ENCODE assay signal across 15 cellular contexts in the genomic region with DNA sequence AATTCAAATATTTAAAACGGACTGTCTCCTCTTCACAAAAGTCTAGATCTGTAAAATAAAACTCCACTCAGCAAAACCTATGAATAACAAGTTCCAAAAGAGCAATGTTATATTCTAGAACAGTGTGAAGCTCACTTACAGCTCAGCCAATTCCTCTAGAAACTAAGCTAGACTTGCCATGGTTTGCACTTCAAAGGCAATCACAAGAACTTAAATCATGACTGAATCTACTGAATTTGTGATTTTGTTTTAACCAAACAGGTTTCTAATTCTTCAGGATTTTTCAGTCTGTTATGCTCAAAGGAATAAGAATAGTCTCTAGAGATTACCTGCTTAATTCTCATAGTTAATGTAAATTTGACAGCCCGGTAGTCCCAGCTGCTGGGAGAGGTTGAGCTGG. TPM values are rescaled to one million over a fixed set of nuclear protein-coding genes. Genes with fewer than 3 reads are reported as not detected.
DNase-seq lines count a peak whose midpoint lies in the region; ATAC-seq and TF ChIP-seq lines count a peak whose summit lies in the region.
"Had no signal": no experiment of that assay in that cellular context is flagged by ENCODE, and none has a peak within 500 bp of the region (broad histone marks: within the 10 kb centered on the region; RNA-seq: fewer than 3 reads in every experiment).

No MANE protein-coding gene starts in this region.

- H3K9me3 Mint-ChIP-seq in memory B cell (no peaks in the 10 kb centered on the region), GM23338 (no peaks in the 10 kb centered on the region; the same call in 2 of the 3 replicates)
- H3K9me3 Mint-ChIP-seq: T-cell had no signal

- DNase-seq in right cardiac atrium: no peak
- no peak for DNase-seq in cardiac septum (ENCODE audit: low spot score)
- no peak for DNase-seq in memory B cell (ENCODE audit: low spot score in 2 of 2)
- DNase-seq in vagina (ENCODE audit: extremely low spot score in 2 of 2): no peak
- DNase-seq in NCI-H510A (lab: John Stamatoyannopoulos, UW): no peak
- no peak for DNase-seq in GM23338 (ENCODE audit: low spot score)
- no peak for DNase-seq in GM13976 (ENCODE audit: low spot score)
- DNase-seq: activated CD8-positive, alpha-beta memory T cell treated with anti-CD3 and anti-CD28 coated beads, Interleukin-2, amount 10 ng/mL, durations not matched to agents 7 days and 5 days; NCI-H1048; NCI-H510A treated with DMSO at 0.1 percent for 48 hours; T-cell had no signal

- WGBS in right cardiac atrium: 81% methylated on average over 2 of the region's 2 CpGs

- H3K79me2 ChIP-seq in GM23338 (replicated peaks; ENCODE audit: insufficient read depth): no peaks in the 10 kb centered on the region

- H3K36me3 ChIP-seq in vagina: no peaks in the 10 kb centered on the region
- no peaks in the 10 kb centered on the region for H3K36me3 ChIP-seq in GM23338 (ENCODE audit: insufficient read depth)
- H3K36me3 ChIP-seq: BLaER1 treated with 17β-estradiol and CSF1 and Interleukin-3, amounts not matched to agents 10 nM and 100 nM had no signal

- H3K9me3 ChIP-seq in right cardiac atrium (ENCODE audit: control insufficient read depth, low read length) (no peaks in the 10 kb centered on the region), vagina (no peaks in the 10 kb centered on the region)

- H3F3A ChIP-seq in GM23338 (replicated peaks; ENCODE audit: low read depth): peaks cover 7% of the 10 kb centered on the region; the same call in 1 of the 2 replicates

- H3K4me1 Mint-ChIP-seq in memory B cell: peaks cover 10% of the 10 kb centered on the region
- H3K4me1 Mint-ChIP-seq in GM23338: peaks cover 13% of the 10 kb centered on the region; the same call in 2 of the 3 replicates

- H3K27ac Mint-ChIP-seq in memory B cell (peak overlapping the region; percentile 97), GM23338 (no peak overlapping the region)

- no peak overlapping the region for H3K4me2 ChIP-seq in GM23338

- H3K36me3 Mint-ChIP-seq in memory B cell (no peaks in the 10 kb centered on the region), GM23338 (ENCODE audit: low read depth) (no peaks in the 10 kb centered on the region)
- H3K36me3 Mint-ChIP-seq: activated CD8-positive, alpha-beta memory T cell treated with anti-CD3 and anti-CD28 coated beads, Interleukin-2, amount 10 ng/mL, durations not matched to agents 7 days and 5 days had no signal

- intact Hi-C loops in right cardiac atrium (cut with DNase I): no loop called here
- intact Hi-C loops in cardiac septum (cut with DNase I): no loop called here
- intact Hi-C loops in vagina (cut with DNase I): loop anchor here (5.0 kb wide), 1 partner anchor 439 kb away; no protein-coding TSS in a partner anchor

- H3K27me3 Mint-ChIP-seq in memory B cell (no peaks in the 10 kb centered on the region), GM23338 (ENCODE audit: insufficient read depth, low read depth, poor library complexity) (peaks cover 3% of the 10 kb centered on the region)
- H3K27me3 Mint-ChIP-seq: activated CD8-positive, alpha-beta memory T cell treated with anti-CD3 and anti-CD28 coated beads, Interleukin-2, amount 10 ng/mL, durations not matched to agents 7 days and 5 days; T-cell had no signal

- no peak overlapping the region for H2AFZ ChIP-seq in GM23338

- no peaks in the 10 kb centered on the region for H3K9me2 ChIP-seq in GM23338 (ENCODE audit: insufficient read depth)

- in situ Hi-C loops in GM13976 (cut with MboI; ENCODE audit: low sequenced_read_pairs, unreplicated experiment): no loop called here

- H3K27me3 ChIP-seq in right cardiac atrium (ENCODE audit: control insufficient read depth, insufficient read depth): no peaks in the 10 kb centered on the region
- H3K27me3 ChIP-seq in vagina: no peaks in the 10 kb centered on the region
- no peaks in the 10 kb centered on the region for H3K27me3 ChIP-seq in GM23338 (ENCODE audit: insufficient read depth)

- no peak for TF ChIP-seq POLR2A in vagina (IDR thresholded peaks at IDR 0.05)

- no peak for ATAC-seq in right cardiac atrium
- peak; percentile 9; the same call in 1 of the 3 replicates for ATAC-seq in SK-N-SH treated with all-trans-retinoic acid at 6 μM for 48 hours
- no peak for ATAC-seq in memory B cell (ENCODE audit: low read depth)
- ATAC-seq in GM23338: no peak
- ATAC-seq: activated CD8-positive, alpha-beta memory T cell treated with anti-CD3 and anti-CD28 coated beads, Interleukin-2, amount 10 ng/mL, durations not matched to agents 7 days and 5 days; T-cell had no signal

- TF ChIP-seq CTCF in vagina (IDR thresholded peaks at IDR 0.05) (no peak), GM23338 (conservative IDR thresholded peaks at IDR 0.05; ENCODE audit: low read depth in 2 of 2) (no peak), GM13976 (IDR thresholded peaks at IDR 0.05; ENCODE audit: borderline replicate concordance, control extremely low read depth, extremely low read depth, insufficient read depth, missing control alignments) (no peak)

- H3K4me3 ChIP-seq in right cardiac atrium (ENCODE audit: low read length): peak overlapping the region; percentile 69
- H3K4me3 ChIP-seq in vagina: no peak overlapping the region
- no peak overlapping the region for H3K4me3 ChIP-seq in GM23338
- H3K4me3 ChIP-seq: BLaER1 treated with 17β-estradiol and CSF1 and Interleukin-3, amounts not matched to agents 10 nM and 100 nM had no signal

- H4K20me1 ChIP-seq in GM23338 (replicated peaks; ENCODE audit: insufficient read depth): no peaks in the 10 kb centered on the region
- H4K20me1 ChIP-seq: BLaER1 treated with 17β-estradiol and CSF1 and Interleukin-3, amounts not matched to agents 10 nM and 100 nM had no signal

- H3K4me1 ChIP-seq in right cardiac atrium (ENCODE audit: control insufficient read depth, insufficient read depth, low read length): no peaks in the 10 kb centered on the region
- peaks cover 25% of the 10 kb centered on the region for H3K4me1 ChIP-seq in vagina
- H3K4me1 ChIP-seq in GM23338 (ENCODE audit: insufficient read depth): peaks cover 16% of the 10 kb centered on the region

- peak overlapping the region; percentile 34 for H3K4me3 Mint-ChIP-seq in memory B cell
- H3K4me3 Mint-ChIP-seq in GM23338: no peak overlapping the region

- peak overlapping the region; percentile 27 for H3K27ac ChIP-seq in right cardiac atrium (ENCODE audit: low read length)
- H3K27ac ChIP-seq in vagina: peak overlapping the region; percentile 78
- H3K27ac ChIP-seq in GM23338 (ENCODE audit: low read depth): no peak overlapping the region
- H3K27ac ChIP-seq: BLaER1 treated with 17β-estradiol and CSF1 and Interleukin-3, amounts not matched to agents 10 nM and 100 nM had no signal

TF ChIP-seq in SK-N-SH treated with all-trans-retinoic acid at 6 μM for 48 hours, 23 proteins besides CTCF, POLR2A, EP300 and RAD21 (continues in another document):
- TF ChIP-seq GLIS3 (CRISPR knock-in tag; IDR thresholded peaks at IDR 0.05): no peak
- TF ChIP-seq, protein P1, sequence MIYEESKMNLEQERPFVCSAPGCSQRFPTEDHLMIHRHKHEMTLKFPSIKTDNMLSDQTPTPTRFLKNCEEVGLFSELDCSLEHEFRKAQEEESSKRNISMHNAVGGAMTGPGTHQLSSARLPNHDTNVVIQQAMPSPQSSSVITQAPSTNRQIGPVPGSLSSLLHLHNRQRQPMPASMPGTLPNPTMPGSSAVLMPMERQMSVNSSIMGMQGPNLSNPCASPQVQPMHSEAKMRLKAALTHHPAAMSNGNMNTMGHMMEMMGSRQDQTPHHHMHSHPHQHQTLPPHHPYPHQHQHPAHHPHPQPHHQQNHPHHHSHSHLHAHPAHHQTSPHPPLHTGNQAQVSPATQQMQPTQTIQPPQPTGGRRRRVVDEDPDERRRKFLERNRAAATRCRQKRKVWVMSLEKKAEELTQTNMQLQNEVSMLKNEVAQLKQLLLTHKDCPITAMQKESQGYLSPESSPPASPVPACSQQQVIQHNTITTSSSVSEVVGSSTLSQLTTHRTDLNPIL (CRISPR knock-in tag; IDR thresholded peaks at IDR 0.05; ENCODE audit: low read depth): no peak
- TF ChIP-seq RARB (CRISPR knock-in tag; IDR thresholded peaks at IDR 0.05): no peak
- no peak for TF ChIP-seq ZNF565 (CRISPR knock-in tag; conservative IDR thresholded peaks at IDR 0.05; ENCODE audit: low read depth)
- TF ChIP-seq ZNF70 (CRISPR knock-in tag; IDR thresholded peaks at IDR 0.05): no peak

TF ChIP-seq in GM23338, 12 proteins besides CTCF, POLR2A, EP300 and RAD21 (continues in another document):
- TF ChIP-seq POLR2AphosphoS5 (IDR thresholded peaks at IDR 0.05; ENCODE audit: low read depth): no peak
- TF ChIP-seq CREB1 (CRISPR knock-in tag; IDR thresholded peaks at IDR 0.05; ENCODE audit: low read depth): no peak
- no peak for TF ChIP-seq EZH2phosphoT487 (IDR thresholded peaks at IDR 0.05; ENCODE audit: unreplicated experiment)
- no peak for TF ChIP-seq STAT1 (IDR thresholded peaks at IDR 0.05; ENCODE audit: unreplicated experiment)

RNA-seq across cellular contexts. Expression of a gene that starts 1.4 kb away (rescaled TPM):
- total RNA-seq in right cardiac atrium (under 1 TPM in 3 of 4 donors, not detected in 1; 0.32 to 0.85 (median 0.71) TPM), cardiac septum (0.62 TPM), vagina (not detected)
- polyA plus RNA-seq in right cardiac atrium (0.18 TPM), GM23338 (2016; fragmentation: Nextera tagmentation; extraction: Ambion mirVana) (0.16 TPM in 1 of 2 replicates, not detected in the other)
- total RNA-seq in GM23338 (2014; rRNA removed; shearing (Covaris generic)): not detected in 2 replicates
- total RNA-seq: epithelial cell of proximal tubule, T-cell had no signal
- polyA plus RNA-seq: neural cell had no signal

RNA-seq across cellular contexts. Expression of a gene that starts 20.2 kb away (rescaled TPM):
- total RNA-seq in right cardiac atrium (10 to 100 TPM; 11.1 to 14.5 (median 12.8) TPM), cardiac septum (38.9 TPM), vagina (5.4 TPM)
- polyA plus RNA-seq in right cardiac atrium (13.1 TPM), GM23338 (2016; fragmentation: Nextera tagmentation; extraction: Ambion mirVana) (0.58 TPM in 1 of 2 replicates, not detected in the other)
- not detected in 2 replicates for total RNA-seq in GM23338 (2014; rRNA removed; shearing (Covaris generic))
- total RNA-seq: activated CD8-positive, alpha-beta memory T cell treated with anti-CD3 and anti-CD28 coated beads, Interleukin-2, amount 10 ng/mL, durations not matched to agents 7 days and 5 days; epithelial cell of proximal tubule; T-cell had no signal
- polyA plus RNA-seq: neural cell had no signal
